Comparison of ENCODE assay signal across 24 cellular contexts in the genomic region with DNA sequence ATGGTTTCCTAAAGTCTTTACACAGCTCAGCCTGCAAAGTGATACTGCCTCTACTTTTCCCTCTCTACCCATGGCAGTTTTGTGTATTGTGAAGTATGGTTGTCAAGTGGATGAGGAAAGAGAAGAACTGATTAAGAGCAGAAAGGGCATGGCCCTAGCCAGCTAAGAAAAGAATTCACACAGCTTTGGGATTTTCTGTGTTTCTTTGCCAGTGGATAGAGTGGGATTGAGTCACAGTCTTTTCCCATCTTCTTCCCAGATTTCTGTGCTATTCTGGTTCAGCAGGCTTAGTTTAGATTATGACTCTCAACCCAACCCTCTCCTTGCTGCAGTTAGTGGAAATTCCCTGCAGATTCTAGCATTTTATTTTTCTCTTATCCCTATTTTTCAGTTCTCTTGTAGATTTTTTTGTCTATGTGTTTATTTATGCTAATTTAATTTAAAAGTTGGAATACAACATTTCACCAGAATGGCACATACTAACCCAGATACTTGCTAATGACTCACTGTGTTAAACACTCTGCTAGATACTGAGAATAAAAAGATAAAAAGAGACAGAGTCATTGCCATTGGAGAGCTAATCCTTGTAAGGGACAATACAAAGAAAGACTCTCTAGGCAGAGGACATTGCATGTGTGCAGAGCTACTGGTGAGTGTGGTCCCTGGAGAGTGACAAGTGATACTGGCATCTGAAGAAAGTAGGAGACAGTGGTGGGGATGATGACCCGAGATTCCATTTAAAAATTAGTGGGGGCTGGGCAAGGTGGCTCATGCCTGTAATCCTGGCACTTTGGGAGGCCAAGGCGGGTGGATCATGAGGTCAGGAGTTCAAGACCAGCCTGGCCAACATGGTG.
A peak's percentile ranks its signal among the peaks of the same experiment; 100 is the strongest.
DNase-seq lines count a peak whose midpoint lies in the region; ATAC-seq and TF ChIP-seq lines count a peak whose summit lies in the region.
"Had no signal": no experiment of that assay in that cellular context is flagged by ENCODE, and none has a peak within 500 bp of the region (broad histone marks: within the 10 kb centered on the region; RNA-seq: fewer than 3 reads in every experiment).

No MANE protein-coding gene starts in this region.

- in situ Hi-C loops in brain microvascular endothelial cell (cut with HindIII; ENCODE audit: low pct_ligation_motif_present, low sequenced_read_pairs): no loop called here

- H3K4me3 ChIP-seq in brain microvascular endothelial cell (ENCODE audit: low read depth, low read length) (no peak overlapping the region), stomach (no peak overlapping the region)
- H3K4me3 ChIP-seq: prostate gland, thyroid gland had no signal

- TF ChIP-seq CTCF in brain microvascular endothelial cell (IDR thresholded peaks at IDR 0.05; ENCODE audit: low read depth, low read length, missing control alignments) (no peak), stomach (IDR thresholded peaks at IDR 0.05) (no peak)

- no peak for TF ChIP-seq POLR2A in stomach (IDR thresholded peaks at IDR 0.05)

- intact Hi-C loops in stomach (cut with DNase I; ENCODE audit: low total_unique reads): no loop called here

- H3K9me3 ChIP-seq in stomach: no peaks in the 10 kb centered on the region
- H3K9me3 ChIP-seq: BE2C, Caco-2, prostate gland, thyroid gland had no signal

- H3K27me3 ChIP-seq in brain microvascular endothelial cell (replicated peaks): no peaks in the 10 kb centered on the region
- H3K27me3 ChIP-seq in stomach: no peaks in the 10 kb centered on the region
- H3K27me3 ChIP-seq: thyroid gland had no signal

- 67 to 78% (median 77%) methylated on average over 2 of the region's 2 CpGs for WGBS in stomach, 5 donors

- H3K36me3 ChIP-seq in brain microvascular endothelial cell (replicated peaks) (no peaks in the 10 kb centered on the region), stomach (no peaks in the 10 kb centered on the region)
- H3K36me3 ChIP-seq: BE2C, prostate gland, thyroid gland had no signal

- H3K4me1 ChIP-seq in stomach: peaks cover 0 to 6% (median 0%) of the 10 kb centered on the region in 4 donors
- H3K4me1 ChIP-seq: BE2C, Caco-2, prostate gland, thyroid gland had no signal

- ATAC-seq in HG03159 (IDR thresholded peaks at IDR 0.05; ENCODE audit: unreplicated experiment): no peak
- ATAC-seq: natural killer cell treated with Interleukin-12 subunit alpha and Interleukin-12 subunit beta and Interleukin-15 and Interleukin-18, amount 100 ng/mL, for 72 hours had no signal

- DNase-seq in HCEC 1CT (peak; percentile 47), brain microvascular endothelial cell (peak; percentile 27), inferior parietal cortex (ENCODE audit: extremely low spot score) (peak; percentile 39), superior temporal gyrus (ENCODE audit: extremely low spot score) (peak; percentile 64), stomach (no peak), iPS-NIHi11 (ENCODE audit: low spot score) (no peak)
- DNase-seq: activated CD4-positive, alpha-beta T cell treated with anti-CD3 and anti-CD28 coated beads, Interleukin-2, amount 50 U/mL, for 4 hours; activated gamma-delta T cell; amniotic stem cell; BE2C; Caco-2; effector memory CD4-positive, alpha-beta T cell; EL; KBM-7; kidney; NCI-H2081; NCI-H69; OCI-M1; SHP77; stimulated activated CD4-positive, alpha-beta T cell treated with anti-CD3 and anti-CD28 coated beads, Interleukin-12 subunit alpha, Interleukin-12 subunit beta, amount 100 ng/mL, for 4 hours; thyroid gland had no signal

- H3K27ac ChIP-seq in brain microvascular endothelial cell (no peak overlapping the region), stomach (peak overlapping the region in 2 of 5 donors; percentile 6 to 37)
- H3K27ac ChIP-seq: prostate gland, thyroid gland had no signal

- TF ChIP-seq EP300 in stomach (IDR thresholded peaks at IDR 0.05): no peak

Comparison
In these comparisons a context has a peak if more than half of its experiments do, and no peak if none do; other contexts are left out.
1. DNase-seq: peak in HCEC 1CT (single experiment), brain microvascular endothelial cell (single experiment), inferior parietal cortex (single experiment) and superior temporal gyrus (single experiment); none in stomach (single experiment) and iPS-NIHi11 (single experiment).